Comparison of ENCODE assay signal across 9 cellular contexts in the genomic region with DNA sequence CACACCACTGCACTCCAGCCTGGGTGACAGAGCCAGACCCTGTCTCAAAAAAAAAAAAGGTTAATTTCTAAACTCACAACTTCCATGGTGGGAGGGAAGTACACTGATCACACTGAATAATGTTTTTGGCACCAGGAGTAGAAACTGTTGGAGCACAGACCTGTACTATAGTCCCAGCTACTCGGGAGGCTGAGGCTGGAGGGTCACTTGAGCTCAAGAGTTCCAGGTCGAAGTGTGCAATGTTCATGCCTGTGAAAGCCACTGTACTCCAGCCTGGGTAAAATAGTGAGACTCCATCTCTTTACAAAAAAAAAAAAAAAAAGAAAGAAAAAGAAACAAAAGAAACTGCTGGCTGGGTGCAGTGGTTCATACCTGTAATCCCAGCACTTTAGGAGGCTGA. TPM values are rescaled to one million over a fixed set of nuclear protein-coding genes. Genes with fewer than 3 reads are reported as not detected.
DNase-seq lines count a peak whose midpoint lies in the region; ATAC-seq and TF ChIP-seq lines count a peak whose summit lies in the region.
"Had no signal": no experiment of that assay in that cellular context is flagged by ENCODE, and none has a peak within 500 bp of the region (broad histone marks: within the 10 kb centered on the region; RNA-seq: fewer than 3 reads in every experiment).

No MANE protein-coding gene starts in this region.

- DNase-seq in DMS79 (lab: John Stamatoyannopoulos, UW): peak; percentile 53
- DNase-seq in OCI-LY7 (ENCODE audit: low spot score): no peak
- no peak for DNase-seq in left lung
- no peak for DNase-seq in foreskin fibroblast
- no peak for DNase-seq in dedifferentiated amniotic fluid mesenchymal stem cell (ENCODE audit: extremely low spot score)
- no peak for DNase-seq in activated CD4-positive, alpha-beta T cell treated with anti-CD3 and anti-CD28 coated beads for 4 hours
- DNase-seq: BE2C had no signal

- H3K27me3 Mint-ChIP-seq in stimulated activated memory B cell treated with anti-CD40 and anti-IgM and Interleukin-4, amounts not matched to agents 10 μg/mL and 1 μg/mL and 100 μg/mL, for 72 hours: no peaks in the 10 kb centered on the region

- H3K27me3 ChIP-seq in left lung: no peaks in the 10 kb centered on the region
- H3K27me3 ChIP-seq: BE2C had no signal

- H3K36me3 ChIP-seq in OCI-LY7 (ENCODE audit: insufficient read depth, low read length) (0 out of 2 replicates have a peak, but pooled peaks cover 3% of the 10 kb centered on the region), left lung (peaks cover 0 to 24% of the 10 kb centered on the region in 2 donors)
- H3K36me3 ChIP-seq: BE2C, HAP-1 had no signal

- no peaks in the 10 kb centered on the region for H3K9me2 ChIP-seq in OCI-LY7 (ENCODE audit: insufficient read depth, low read length)

- TF ChIP-seq CTCF in OCI-LY7 (conservative IDR thresholded peaks at IDR 0.05; ENCODE audit: low read length) (no peak), left lung (IDR thresholded peaks at IDR 0.05) (no peak), foreskin fibroblast (IDR thresholded peaks at IDR 0.05; ENCODE audit: low read depth, low read length) (no peak)

- peak overlapping the region; percentile 5; the same call in 1 of the 2 replicates for H3K4me2 ChIP-seq in OCI-LY7 (ENCODE audit: low read length)

- CTCF ChIA-PET in OCI-LY7 (lab: Charles Lee; ENCODE audit: unreplicated experiment): interaction anchor here (0.6 to 2.0 kb wide), 4 partner anchors 83 to 247 kb away, joined by 3 to 7 read pairs (median 6); no protein-coding TSS in a partner anchor

- BruUV-seq in OCI-LY7 (replicated peaks; lab: Mats Ljungman, UMichigan): no TSS peak

- H3K4me1 ChIP-seq in OCI-LY7 (ENCODE audit: insufficient read depth, low read length, poor library complexity, severe bottlenecking) (peaks cover 49% of the 10 kb centered on the region), left lung (peaks cover 15 to 43% of the 10 kb centered on the region in 2 donors)
- H3K4me1 ChIP-seq: BE2C had no signal

- H3K9me3 Mint-ChIP-seq in stimulated activated memory B cell treated with anti-CD40 and anti-IgM and Interleukin-4, amounts not matched to agents 10 μg/mL and 1 μg/mL and 100 μg/mL, for 72 hours: no peaks in the 10 kb centered on the region

- peaks cover 50% of the 10 kb centered on the region for H3K4me1 Mint-ChIP-seq in stimulated activated memory B cell treated with anti-CD40 and anti-IgM and Interleukin-4, amounts not matched to agents 10 μg/mL and 1 μg/mL and 100 μg/mL, for 72 hours

- no peaks in the 10 kb centered on the region for H4K20me1 ChIP-seq in OCI-LY7 (ENCODE audit: insufficient read depth, low read length)

- H3K4me3 Mint-ChIP-seq in stimulated activated memory B cell treated with anti-CD40 and anti-IgM and Interleukin-4, amounts not matched to agents 10 μg/mL and 1 μg/mL and 100 μg/mL, for 72 hours: no peak overlapping the region

- no peaks in the 10 kb centered on the region for H3K9me3 ChIP-seq in OCI-LY7 (ENCODE audit: low read length)
- no peaks in the 10 kb centered on the region for H3K9me3 ChIP-seq in left lung
- H3K9me3 ChIP-seq: BE2C, HAP-1 had no signal

- peak overlapping the region; percentile 11 for H3K27ac ChIP-seq in OCI-LY7 (ENCODE audit: low read depth, low read length, poor library complexity, severe bottlenecking)
- H3K27ac ChIP-seq in left lung: peak overlapping the region; percentile 73 to 77

- POLR2A ChIA-PET in OCI-LY7 (lab: Charles Lee): interaction anchor here (0.6 to 2.0 kb wide), 18 partner anchors 16 to 318 kb away, joined by 3 to 11 read pairs (median 4); a partner anchor contains a TSS

- H3K4me3 ChIP-seq in OCI-LY7 (ENCODE audit: low read depth, low read length, poor library complexity, severe bottlenecking): no peak overlapping the region
- no peak overlapping the region for H3K4me3 ChIP-seq in left lung
- no peak overlapping the region for H3K4me3 ChIP-seq in foreskin fibroblast (ENCODE audit: low read depth in 1 of 2, low read length in 2 of 2)
- H3K4me3 ChIP-seq: HAP-1 had no signal

- H3K79me2 ChIP-seq in OCI-LY7 (ENCODE audit: insufficient read depth, low read depth, low read length): no peaks in the 10 kb centered on the region

- peak overlapping the region; percentile 74 for H3K27ac Mint-ChIP-seq in stimulated activated memory B cell treated with anti-CD40 and anti-IgM and Interleukin-4, amounts not matched to agents 10 μg/mL and 1 μg/mL and 100 μg/mL, for 72 hours

- intact Hi-C loops in OCI-LY7 (cut with micrococcal nuclease; ENCODE audit: unreplicated experiment) (loop anchor here (2.0 to 10.0 kb wide), 5 partner anchors 70 to 610 kb away; no protein-coding TSS in a partner anchor), left lung (cut with DNase I) (loop anchor here in 1 of 2 donors (2.0 kb wide), 1 partner anchor 246 kb away; no protein-coding TSS in a partner anchor)

- peaks cover 5% of the 10 kb centered on the region for H3K36me3 Mint-ChIP-seq in stimulated activated memory B cell treated with anti-CD40 and anti-IgM and Interleukin-4, amounts not matched to agents 10 μg/mL and 1 μg/mL and 100 μg/mL, for 72 hours

- ATAC-seq in left lung: peak; percentile 72
- ATAC-seq in stimulated activated memory B cell treated with anti-CD40 and anti-IgM and Interleukin-4, amounts not matched to agents 10 μg/mL and 1 μg/mL and 100 μg/mL, for 72 hours: no peak

- H2AFZ ChIP-seq in OCI-LY7 (ENCODE audit: low read length): no peak overlapping the region

RNA-seq across cellular contexts. Expression of a gene that starts 35.3 kb away (rescaled TPM):
- total RNA-seq in OCI-LY7 (2014; rRNA removed; shearing (Covaris generic)): 18.9 and 30.3 TPM in 2 replicates
- total RNA-seq in OCI-LY7 (2022) (24.4 and 25.0 TPM in 2 replicates), left lung (10 to 100 TPM; 45.6 to 57.5 TPM)

RNA-seq across cellular contexts. Expression of a gene that starts 41.3 kb away (rescaled TPM):
- 61.0 and 86.9 TPM in 2 replicates for total RNA-seq in OCI-LY7 (2014; rRNA removed; shearing (Covaris generic))
- total RNA-seq in OCI-LY7 (2022): 70.2 and 83.5 TPM in 2 replicates
- 100 to 1,000 TPM in 1 of 2 donors, 10 to 100 TPM in 1; 90.8 to 116 TPM for total RNA-seq in left lung

RNA-seq across cellular contexts. Expression of a gene that starts 47.0 kb away (rescaled TPM):
- total RNA-seq in OCI-LY7 (2014; rRNA removed; shearing (Covaris generic)): 0.44 and 1.3 TPM in 2 replicates
- 0.95 and 1.1 TPM in 2 replicates for total RNA-seq in OCI-LY7 (2022)
- 1 to 10 TPM; 1.2 to 1.6 TPM for total RNA-seq in left lung
